25 cellular contexts compared by ENCODE assay signal in genomic region chr2:96844405-96844808, GRCh38.
"Had no signal": no experiment of that assay in that cellular context is flagged by ENCODE, and none has a peak within 500 bp of the region (broad histone marks: within the 10 kb centered on the region; RNA-seq: fewer than 3 reads in every experiment).

No MANE protein-coding gene starts in this region.

- H2AFZ ChIP-seq: neural progenitor cell had no signal

- DNase-seq: activated CD4-positive, alpha-beta memory T cell treated with anti-CD3 and anti-CD28 coated beads, Interleukin-2, amount 10 ng/mL, durations not matched to agents 7 days and 5 days; activated CD4-positive, alpha-beta T cell treated with anti-CD3 and anti-CD28 coated beads, Interleukin-2, amount 10 ng/mL, durations not matched to agents 24 days and 14 days; activated naive CD4-positive, alpha-beta T cell; activated T-cell treated with anti-CD3 and anti-CD28 coated beads, Interleukin-2, amount 50 U/mL, for 1 hour; adrenal gland; brain microvascular endothelial cell; colonic mucosa; esophagus squamous epithelium; head of caudate nucleus; left colon; lower lobe of right lung; naive B cell; stimulated activated CD4-positive, alpha-beta T cell treated with anti-CD3 and anti-CD28 coated beads, Interleukin-2, amount 100 ng/mL, for 24 hours; stomach; SW 1271; transverse colon; uterus had no signal

- H3K4me2 ChIP-seq: neural progenitor cell had no signal

- H3K4me1 ChIP-seq: ascending aorta, lower lobe of right lung had no signal

- H3K4me3 ChIP-seq: adrenal gland, ascending aorta, colonic mucosa, esophagus squamous epithelium, gastroesophageal sphincter, lower lobe of right lung, neural progenitor cell, skin epidermis, stomach, suprapubic skin, transverse colon, uterus had no signal

- H3K9me3 ChIP-seq: adrenal gland, ascending aorta, colonic mucosa, esophagus squamous epithelium, gastroesophageal sphincter, lower lobe of right lung, stomach, suprapubic skin, transverse colon, uterus had no signal

- H3K9ac ChIP-seq: neural progenitor cell had no signal

- H3K27me3 ChIP-seq: adrenal gland, ascending aorta, brain microvascular endothelial cell, colonic mucosa, esophagus squamous epithelium, gastroesophageal sphincter, neural progenitor cell, stomach, suprapubic skin, transverse colon, uterus had no signal

- H3K27ac ChIP-seq: adrenal gland, ascending aorta, brain microvascular endothelial cell, colonic mucosa, esophagus squamous epithelium, gastroesophageal sphincter, lower lobe of right lung, neural progenitor cell, skin epidermis, stomach, suprapubic skin, transverse colon, uterus had no signal

- ATAC-seq: activated CD4-positive, CD25-positive, alpha-beta regulatory T cell treated with anti-CD3 and anti-CD28 coated beads, Interleukin-2, amount 50 U/mL, for 24 hours; gastroesophageal sphincter; left colon; lower lobe of right lung; stimulated activated memory B cell treated with anti-CD40 and anti-IgM and Interleukin-4, amounts not matched to agents 10 μg/mL and 1 μg/mL and 100 μg/mL, for 72 hours had no signal

- H3K36me3 ChIP-seq: brain microvascular endothelial cell, colonic mucosa, neural progenitor cell, uterus had no signal

- FAIRE-seq: islet of Langerhans had no signal
